Comparison of ENCODE assay signal across 33 cellular contexts in the genomic region with DNA sequence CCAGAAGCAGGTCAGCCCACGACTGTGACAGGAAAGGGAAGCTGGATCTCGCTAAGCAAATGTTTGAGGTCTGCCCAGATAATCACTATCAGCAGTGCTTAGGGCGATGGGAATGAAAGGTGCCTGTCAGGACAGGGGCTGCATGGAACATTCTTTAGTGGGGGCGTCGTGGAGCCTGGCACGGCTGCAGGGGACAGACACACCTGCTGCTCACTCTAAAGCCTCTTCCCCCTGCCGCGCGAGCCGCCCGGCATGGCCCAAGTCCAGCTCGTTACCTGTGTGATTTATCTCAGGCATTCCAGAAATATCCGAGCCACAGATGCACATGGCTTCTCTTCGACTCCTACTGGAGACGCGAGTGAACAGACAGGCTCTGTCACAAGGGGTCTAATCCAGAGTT.
"Had no signal": no experiment of that assay in that cellular context is flagged by ENCODE, and none has a peak within 500 bp of the region (broad histone marks: within the 10 kb centered on the region; RNA-seq: fewer than 3 reads in every experiment).

No MANE protein-coding gene starts in this region.

- DNase-seq: activated CD4-positive, alpha-beta T cell treated with anti-CD3 and anti-CD28 coated beads, Interleukin-2, amount 10 ng/mL, durations not matched to agents 7 days and 5 days; activated CD4-positive, CD25-positive, alpha-beta regulatory T cell treated with anti-CD3 and anti-CD28 coated beads, Interleukin-2, amount 50 U/mL, for 72 hours; activated CD8-positive, alpha-beta memory T cell treated with anti-CD3 and anti-CD28 coated beads, Interleukin-2, amount 10 ng/mL, durations not matched to agents 7 days and 5 days; activated CD8-positive, alpha-beta T cell treated with anti-CD3 and anti-CD28 coated beads for 36 hours; activated gamma-delta T cell; activated naive CD4-positive, alpha-beta T cell treated with anti-CD3 and anti-CD28 coated beads, Interleukin-2, amount 50 U/mL, for 16 hours; activated naive CD8-positive, alpha-beta T cell treated with anti-CD3 and anti-CD28 coated beads, Interleukin-2, amount 50 U/mL, for 24 hours; activated T-cell treated with anti-CD3 and anti-CD28 coated beads for 4 hours; anterior cingulate cortex; body of pancreas; caudate nucleus; dermis blood vessel endothelial cell; effector CD8-positive, alpha-beta T cell; foreskin melanocyte; immature natural killer cell; left ventricle myocardium superior; naive B cell; occipital lobe; stimulated activated CD4-positive, alpha-beta T cell treated with anti-CD3 and anti-CD28 coated beads, Interleukin-2, amount 100 ng/mL, for 48 hours; stimulated activated CD8-positive, alpha-beta memory T cell treated with anti-CD3 and anti-CD28 coated beads, Interleukin-4, amount 100 ng/mL, for 48 hours; stimulated activated naive B cell treated with anti-CD40 and anti-IgM and Interleukin-4, amounts not matched to agents 10 μg/mL and 1 μg/mL and 100 μg/mL, for 72 hours; testis; trophoblast cell; WERI-Rb-1 had no signal

- ATAC-seq: activated CD8-positive, alpha-beta memory T cell treated with anti-CD3 and anti-CD28 coated beads, Interleukin-2, amount 10 ng/mL, durations not matched to agents 7 days and 5 days; activated CD8-positive, alpha-beta T cell treated with anti-CD3 and anti-CD28 coated beads for 36 hours; activated naive CD8-positive, alpha-beta T cell treated with anti-CD3 and anti-CD28 coated beads, Interleukin-2, amount 50 U/mL, for 24 hours; body of pancreas; esophagus mucosa; left ventricle myocardium superior; right lobe of liver; stimulated activated naive B cell treated with anti-CD40 and anti-IgM and Interleukin-4, amounts not matched to agents 10 μg/mL and 1 μg/mL and 100 μg/mL, for 72 hours had no signal

- H3K36me3 Mint-ChIP-seq: activated CD8-positive, alpha-beta memory T cell treated with anti-CD3 and anti-CD28 coated beads, Interleukin-2, amount 10 ng/mL, durations not matched to agents 7 days and 5 days; immature natural killer cell; memory B cell; naive B cell; stimulated activated naive B cell treated with anti-CD40 and anti-IgM and Interleukin-4, amounts not matched to agents 10 μg/mL and 1 μg/mL and 100 μg/mL, for 72 hours had no signal

- H3K4me1 ChIP-seq: body of pancreas, right lobe of liver, testis, vagina had no signal

- H3K27ac ChIP-seq: body of pancreas, hepatocyte, right lobe of liver, testis, vagina, WERI-Rb-1 had no signal

- H3K36me3 ChIP-seq: right lobe of liver, vagina, WERI-Rb-1 had no signal

- H3K4me3 Mint-ChIP-seq: activated CD4-positive, alpha-beta T cell treated with anti-CD3 and anti-CD28 coated beads, Interleukin-2, amount 10 ng/mL, durations not matched to agents 7 days and 5 days; activated CD8-positive, alpha-beta memory T cell treated with anti-CD3 and anti-CD28 coated beads, Interleukin-2, amount 10 ng/mL, durations not matched to agents 7 days and 5 days; activated CD8-positive, alpha-beta T cell treated with anti-CD3 and anti-CD28 coated beads for 36 hours; activated naive CD8-positive, alpha-beta T cell treated with anti-CD3 and anti-CD28 coated beads, Interleukin-2, amount 50 U/mL, for 24 hours; activated T-helper 1 cell treated with anti-CD3 and anti-CD28 coated beads, Interleukin-12 subunit alpha, Interleukin-12 subunit beta, Interleukin-2, Interleukin-4 antibody, amounts not matched to agents 30 ng/mL and 10 ng/mL and 1 ng/mL, durations not matched to agents 14 hours and 24 hours and 36 hours; immature natural killer cell; memory B cell; naive B cell; neural crest cell; stimulated activated naive B cell treated with anti-CD40 and anti-IgM and Interleukin-4, amounts not matched to agents 10 μg/mL and 1 μg/mL and 100 μg/mL, for 72 hours; T-helper 2 cell treated with Interferon-gamma antibody and Interleukin-4, amounts not matched to agents 5 μg/mL and 100 μg/mL, for 36 hours had no signal

- H3K4me2 ChIP-seq: hepatocyte, smooth muscle cell had no signal

- H3K79me2 ChIP-seq: hepatocyte had no signal

- H3K9me3 ChIP-seq: body of pancreas, right lobe of liver, testis, vagina had no signal

- H3K27me3 Mint-ChIP-seq: activated CD4-positive, alpha-beta T cell treated with anti-CD3 and anti-CD28 coated beads, Interleukin-2, amount 10 ng/mL, durations not matched to agents 7 days and 5 days; activated CD8-positive, alpha-beta memory T cell treated with anti-CD3 and anti-CD28 coated beads, Interleukin-2, amount 10 ng/mL, durations not matched to agents 7 days and 5 days; activated naive CD8-positive, alpha-beta T cell treated with anti-CD3 and anti-CD28 coated beads, Interleukin-2, amount 50 U/mL, for 24 hours; stimulated activated naive B cell treated with anti-CD40 and anti-IgM and Interleukin-4, amounts not matched to agents 10 μg/mL and 1 μg/mL and 100 μg/mL, for 72 hours had no signal

- H2AFZ ChIP-seq: hepatocyte had no signal

- H3K4me1 Mint-ChIP-seq: activated CD4-positive, alpha-beta T cell treated with anti-CD3 and anti-CD28 coated beads, Interleukin-2, amount 10 ng/mL, durations not matched to agents 7 days and 5 days; activated CD8-positive, alpha-beta memory T cell treated with anti-CD3 and anti-CD28 coated beads, Interleukin-2, amount 10 ng/mL, durations not matched to agents 7 days and 5 days; activated naive CD8-positive, alpha-beta T cell treated with anti-CD3 and anti-CD28 coated beads, Interleukin-2, amount 50 U/mL, for 24 hours; immature natural killer cell; memory B cell; naive B cell; stimulated activated naive B cell treated with anti-CD40 and anti-IgM and Interleukin-4, amounts not matched to agents 10 μg/mL and 1 μg/mL and 100 μg/mL, for 72 hours had no signal

- H3K4me3 ChIP-seq: body of pancreas, hepatocyte, right lobe of liver, smooth muscle cell, testis, vagina had no signal

- H3K9me3 Mint-ChIP-seq: activated CD4-positive, alpha-beta T cell treated with anti-CD3 and anti-CD28 coated beads, Interleukin-2, amount 10 ng/mL, durations not matched to agents 7 days and 5 days; activated CD8-positive, alpha-beta T cell treated with anti-CD3 and anti-CD28 coated beads for 36 hours; activated naive CD8-positive, alpha-beta T cell treated with anti-CD3 and anti-CD28 coated beads, Interleukin-2, amount 50 U/mL, for 24 hours; activated T-helper 1 cell treated with anti-CD3 and anti-CD28 coated beads, Interleukin-12 subunit alpha, Interleukin-12 subunit beta, Interleukin-2, Interleukin-4 antibody, amounts not matched to agents 30 ng/mL and 10 ng/mL and 1 ng/mL, durations not matched to agents 14 hours and 24 hours and 36 hours; immature natural killer cell; memory B cell; neural crest cell; T-helper 2 cell treated with Interferon-gamma antibody and Interleukin-4, amounts not matched to agents 5 μg/mL and 100 μg/mL, for 36 hours had no signal

- H3K27me3 ChIP-seq: body of pancreas, hepatocyte, right lobe of liver, testis, vagina had no signal

- H3K27ac Mint-ChIP-seq: activated CD4-positive, alpha-beta T cell treated with anti-CD3 and anti-CD28 coated beads, Interleukin-2, amount 10 ng/mL, durations not matched to agents 7 days and 5 days; activated CD8-positive, alpha-beta memory T cell treated with anti-CD3 and anti-CD28 coated beads, Interleukin-2, amount 10 ng/mL, durations not matched to agents 7 days and 5 days; activated CD8-positive, alpha-beta T cell treated with anti-CD3 and anti-CD28 coated beads for 36 hours; activated naive CD8-positive, alpha-beta T cell treated with anti-CD3 and anti-CD28 coated beads, Interleukin-2, amount 50 U/mL, for 24 hours; activated T-helper 1 cell treated with anti-CD3 and anti-CD28 coated beads, Interleukin-12 subunit alpha, Interleukin-12 subunit beta, Interleukin-2, Interleukin-4 antibody, amounts not matched to agents 30 ng/mL and 10 ng/mL and 1 ng/mL, durations not matched to agents 14 hours and 24 hours and 36 hours; immature natural killer cell; memory B cell; naive B cell; stimulated activated naive B cell treated with anti-CD40 and anti-IgM and Interleukin-4, amounts not matched to agents 10 μg/mL and 1 μg/mL and 100 μg/mL, for 72 hours; T-helper 2 cell treated with Interferon-gamma antibody and Interleukin-4, amounts not matched to agents 5 μg/mL and 100 μg/mL, for 36 hours had no signal
